ENCODE assay signal across 31 cellular contexts in genomic region chr1:158414651-158415345, GRCh38. TPM values are rescaled to one million over a fixed set of nuclear protein-coding genes. Genes with fewer than 3 reads are reported as not detected.
"Had no signal": no experiment of that assay in that cellular context is flagged by ENCODE, and none has a peak within 500 bp of the region (broad histone marks: within the 10 kb centered on the region; RNA-seq: fewer than 3 reads in every experiment).

No MANE protein-coding gene starts in this region.

- H3K9me3 ChIP-seq: stomach, suprapubic skin, testis, thoracic aorta, thyroid gland, tibial artery, tibial nerve, transverse colon, upper lobe of left lung, upper lobe of right lung, uterus, vagina had no signal

- H3K4me3 ChIP-seq: stomach, suprapubic skin, testis, thoracic aorta, thyroid gland, tibial artery, tibial nerve, transverse colon, upper lobe of left lung, upper lobe of right lung, uterus, vagina had no signal

- H3K27ac ChIP-seq: stomach, suprapubic skin, testis, thoracic aorta, thyroid gland, tibial artery, tibial nerve, transverse colon, upper lobe of left lung, upper lobe of right lung, uterus, vagina had no signal

- H3K4me1 ChIP-seq: stomach, suprapubic skin, testis, thyroid gland, tibial artery, tibial nerve, transverse colon, upper lobe of left lung, upper lobe of right lung, uterus, vagina had no signal

- H3K36me3 ChIP-seq: stomach, suprapubic skin, thoracic aorta, thyroid gland, tibial artery, tibial nerve, transverse colon, upper lobe of left lung, upper lobe of right lung, uterus, vagina had no signal

- H3K27me3 ChIP-seq: stomach, suprapubic skin, testis, thyroid gland, tibial artery, tibial nerve, transverse colon, upper lobe of left lung, upper lobe of right lung, uterus, vagina had no signal

- DNase-seq: stimulated activated CD4-positive, alpha-beta T cell treated with anti-CD3 and anti-CD28 coated beads, Interleukin-2, amount 100 ng/mL, for 48 hours; stimulated activated CD4-positive, alpha-beta T cell treated with anti-CD3 and anti-CD28 coated beads, Interleukin-4, amount 100 ng/mL, for 1 hour; stimulated activated CD4-positive, alpha-beta T cell treated with anti-CD3 and anti-CD28 coated beads, Interleukin-4, amount 100 ng/mL, for 24 hours; stimulated activated CD4-positive, alpha-beta T cell treated with anti-CD3 and anti-CD28 coated beads, Interleukin-4, amount 100 ng/mL, for 4 hours; stimulated activated CD8-positive, alpha-beta memory T cell treated with anti-CD3 and anti-CD28 coated beads, Interleukin-4, amount 100 ng/mL, for 48 hours; stimulated activated naive B cell treated with anti-CD40 and anti-IgM and Interleukin-4, amounts not matched to agents 10 μg/mL and 1 μg/mL and 100 μg/mL, for 72 hours; stimulated activated naive CD4-positive, alpha-beta T cell; stimulated activated naive CD4-positive, alpha-beta T cell treated with Interleukin-2 at 50 U/mL for 16 hours; stimulated activated naive CD8-positive, alpha-beta T cell treated with anti-CD3 and anti-CD28 coated beads, Interleukin-15, amount 100 ng/mL, for 72 hours; stimulated activated naive CD8-positive, alpha-beta T cell treated with anti-CD3 and anti-CD28 coated beads, Interleukin-15, Interleukin-2, amounts not matched to agents 100 U/mL and 50 U/mL, for 24 hours; stomach; substantia nigra; testis; thyroid gland; tibial artery; transverse colon; trophoblast cell; upper lobe of left lung; upper lobe of right lung; uterus had no signal

- ATAC-seq: stimulated activated effector memory CD8-positive, alpha-beta T cell treated with anti-CD3 and anti-CD28 coated beads, Interleukin-12 subunit alpha, Interleukin-12 subunit beta, amount 100 ng/mL, for 72 hours; stimulated activated memory B cell treated with anti-CD40 and anti-IgM and Interleukin-4, amounts not matched to agents 10 μg/mL and 1 μg/mL and 100 μg/mL, for 72 hours; stimulated activated naive B cell treated with anti-CD40 and anti-IgM and Interleukin-4, amounts not matched to agents 10 μg/mL and 1 μg/mL and 100 μg/mL, for 72 hours; stimulated activated naive CD8-positive, alpha-beta T cell treated with anti-CD3 and anti-CD28 coated beads, Interleukin-15, amount 100 ng/mL, for 72 hours; stimulated activated naive CD8-positive, alpha-beta T cell treated with anti-CD3 and anti-CD28 coated beads, Interleukin-15, Interleukin-2, amounts not matched to agents 100 U/mL and 50 U/mL, for 24 hours; upper lobe of right lung had no signal

- FAIRE-seq: urothelium cell line had no signal

RNA-seq across cellular contexts. Expression of gene OR10K2, which starts 11.2 kb away (rescaled TPM):
- total RNA-seq: stomach, subcutaneous adipose tissue, suprapubic skin, temporal lobe, testis, thoracic aorta, thyroid gland, tibial nerve, transverse colon, upper lobe of left lung, upper lobe of right lung, ureter, urinary bladder, uterus, vagina had no signal
- polyA plus RNA-seq: stomach, urinary bladder had no signal

RNA-seq across cellular contexts. Expression of gene OR10T2, which starts 15.5 kb away (rescaled TPM):
- total RNA-seq: stomach, subcutaneous adipose tissue, suprapubic skin, temporal lobe, thoracic aorta, thyroid gland, tibial nerve, transverse colon, upper lobe of left lung, upper lobe of right lung, ureter, urinary bladder, uterus, vagina had no signal
- polyA plus RNA-seq: stomach, urinary bladder had no signal

RNA-seq across cellular contexts. Expression of gene OR10K1, which starts 46.8 kb away (rescaled TPM):
- total RNA-seq: stomach, subcutaneous adipose tissue, suprapubic skin, temporal lobe, testis, thoracic aorta, thyroid gland, tibial nerve, transverse colon, upper lobe of left lung, upper lobe of right lung, ureter, urinary bladder, uterus, vagina had no signal
- polyA plus RNA-seq: stomach, urinary bladder had no signal

RNA-seq across cellular contexts. Expression of gene OR10R2, which starts 57.2 kb away (rescaled TPM):
- total RNA-seq: stomach, subcutaneous adipose tissue, suprapubic skin, temporal lobe, testis, thoracic aorta, thyroid gland, tibial nerve, transverse colon, upper lobe of left lung, upper lobe of right lung, ureter, urinary bladder, uterus, vagina had no signal
- polyA plus RNA-seq: stomach, urinary bladder had no signal
